In genomic region chr2:37188570-37188969, GRCh38 we compare ENCODE assay signal across 1 cellular context.
TF ChIP-seq lines count a peak whose summit lies in the region.

Gene SULT6B1, minus strand, starts transcription at chr2:37188670. Its CDS starts 30 bp downstream, at chr2:37188640.

TF ChIP-seq in GM23338, 12 proteins besides CTCF, POLR2A, EP300 and RAD21 (continued from another document):
- no peak for TF ChIP-seq EZH2phosphoT487 (IDR thresholded peaks at IDR 0.05; ENCODE audit: unreplicated experiment)
- TF ChIP-seq POLR2AphosphoS5 (IDR thresholded peaks at IDR 0.05; ENCODE audit: low read depth): no peak
- TF ChIP-seq REST (IDR thresholded peaks at IDR 0.05; ENCODE audit: unreplicated experiment): no peak
- no peak for TF ChIP-seq ZNF331 (CRISPR knock-in tag; IDR thresholded peaks at IDR 0.05; ENCODE audit: low read depth)
- TF ChIP-seq STAT1 (IDR thresholded peaks at IDR 0.05; ENCODE audit: unreplicated experiment): no peak
- TF ChIP-seq ETS1 (IDR thresholded peaks at IDR 0.05): no peak
- no peak for TF ChIP-seq EZH2 (IDR thresholded peaks at IDR 0.05; ENCODE audit: low read depth, unreplicated experiment)
- TF ChIP-seq, protein P1, sequence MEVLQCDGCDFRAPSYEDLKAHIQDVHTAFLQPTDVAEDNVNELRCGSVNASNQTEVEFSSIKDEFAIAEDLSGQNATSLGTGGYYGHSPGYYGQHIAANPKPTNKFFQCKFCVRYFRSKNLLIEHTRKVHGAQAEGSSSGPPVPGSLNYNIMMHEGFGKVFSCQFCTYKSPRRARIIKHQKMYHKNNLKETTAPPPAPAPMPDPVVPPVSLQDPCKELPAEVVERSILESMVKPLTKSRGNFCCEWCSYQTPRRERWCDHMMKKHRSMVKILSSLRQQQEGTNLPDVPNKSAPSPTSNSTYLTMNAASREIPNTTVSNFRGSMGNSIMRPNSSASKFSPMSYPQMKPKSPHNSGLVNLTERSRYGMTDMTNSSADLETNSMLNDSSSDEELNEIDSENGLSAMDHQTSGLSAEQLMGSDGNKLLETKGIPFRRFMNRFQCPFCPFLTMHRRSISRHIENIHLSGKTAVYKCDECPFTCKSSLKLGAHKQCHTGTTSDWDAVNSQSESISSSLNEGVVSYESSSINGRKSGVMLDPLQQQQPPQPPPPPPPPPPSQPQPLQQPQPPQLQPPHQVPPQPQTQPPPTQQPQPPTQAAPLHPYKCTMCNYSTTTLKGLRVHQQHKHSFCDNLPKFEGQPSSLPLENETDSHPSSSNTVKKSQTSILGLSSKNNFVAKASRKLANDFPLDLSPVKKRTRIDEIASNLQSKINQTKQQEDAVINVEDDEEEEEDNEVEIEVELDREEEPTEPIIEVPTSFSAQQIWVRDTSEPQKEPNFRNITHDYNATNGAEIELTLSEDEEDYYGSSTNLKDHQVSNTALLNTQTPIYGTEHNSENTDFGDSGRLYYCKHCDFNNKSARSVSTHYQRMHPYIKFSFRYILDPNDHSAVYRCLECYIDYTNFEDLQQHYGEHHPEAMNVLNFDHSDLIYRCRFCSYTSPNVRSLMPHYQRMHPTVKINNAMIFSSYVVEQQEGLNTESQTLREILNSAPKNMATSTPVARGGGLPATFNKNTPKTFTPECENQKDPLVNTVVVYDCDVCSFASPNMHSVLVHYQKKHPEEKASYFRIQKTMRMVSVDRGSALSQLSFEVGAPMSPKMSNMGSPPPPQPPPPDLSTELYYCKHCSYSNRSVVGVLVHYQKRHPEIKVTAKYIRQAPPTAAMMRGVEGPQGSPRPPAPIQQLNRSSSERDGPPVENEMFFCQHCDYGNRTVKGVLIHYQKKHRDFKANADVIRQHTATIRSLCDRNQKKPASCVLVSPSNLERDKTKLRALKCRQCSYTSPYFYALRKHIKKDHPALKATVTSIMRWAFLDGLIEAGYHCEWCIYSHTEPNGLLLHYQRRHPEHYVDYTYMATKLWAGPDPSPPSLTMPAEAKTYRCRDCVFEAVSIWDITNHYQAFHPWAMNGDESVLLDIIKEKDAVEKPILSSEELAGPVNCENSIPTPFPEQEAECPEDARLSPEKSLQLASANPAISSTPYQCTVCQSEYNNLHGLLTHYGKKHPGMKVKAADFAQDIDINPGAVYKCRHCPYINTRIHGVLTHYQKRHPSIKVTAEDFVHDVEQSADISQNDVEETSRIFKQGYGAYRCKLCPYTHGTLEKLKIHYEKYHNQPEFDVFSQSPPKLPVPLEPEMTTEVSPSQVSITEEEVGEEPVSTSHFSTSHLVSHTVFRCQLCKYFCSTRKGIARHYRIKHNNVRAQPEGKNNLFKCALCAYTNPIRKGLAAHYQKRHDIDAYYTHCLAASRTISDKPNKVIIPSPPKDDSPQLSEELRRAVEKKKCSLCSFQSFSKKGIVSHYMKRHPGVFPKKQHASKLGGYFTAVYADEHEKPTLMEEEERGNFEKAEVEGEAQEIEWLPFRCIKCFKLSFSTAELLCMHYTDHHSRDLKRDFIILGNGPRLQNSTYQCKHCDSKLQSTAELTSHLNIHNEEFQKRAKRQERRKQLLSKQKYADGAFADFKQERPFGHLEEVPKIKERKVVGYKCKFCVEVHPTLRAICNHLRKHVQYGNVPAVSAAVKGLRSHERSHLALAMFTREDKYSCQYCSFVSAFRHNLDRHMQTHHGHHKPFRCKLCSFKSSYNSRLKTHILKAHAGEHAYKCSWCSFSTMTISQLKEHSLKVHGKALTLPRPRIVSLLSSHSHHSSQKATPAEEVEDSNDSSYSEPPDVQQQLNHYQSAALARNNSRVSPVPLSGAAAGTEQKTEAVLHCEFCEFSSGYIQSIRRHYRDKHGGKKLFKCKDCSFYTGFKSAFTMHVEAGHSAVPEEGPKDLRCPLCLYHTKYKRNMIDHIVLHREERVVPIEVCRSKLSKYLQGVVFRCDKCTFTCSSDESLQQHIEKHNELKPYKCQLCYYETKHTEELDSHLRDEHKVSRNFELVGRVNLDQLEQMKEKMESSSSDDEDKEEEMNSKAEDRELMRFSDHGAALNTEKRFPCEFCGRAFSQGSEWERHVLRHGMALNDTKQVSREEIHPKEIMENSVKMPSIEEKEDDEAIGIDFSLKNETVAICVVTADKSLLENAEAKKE (CRISPR knock-in tag; IDR thresholded peaks at IDR 0.05): no peak
- TF ChIP-seq ZNF114 (CRISPR knock-in tag; IDR thresholded peaks at IDR 0.05): no peak
- no peak for TF ChIP-seq NANOG (IDR thresholded peaks at IDR 0.05; ENCODE audit: borderline replicate concordance)
TF ChIP-seq in GM23338: peak in this region for 0.
